ENCODE assay signal across 15 cellular contexts in the genomic region with DNA sequence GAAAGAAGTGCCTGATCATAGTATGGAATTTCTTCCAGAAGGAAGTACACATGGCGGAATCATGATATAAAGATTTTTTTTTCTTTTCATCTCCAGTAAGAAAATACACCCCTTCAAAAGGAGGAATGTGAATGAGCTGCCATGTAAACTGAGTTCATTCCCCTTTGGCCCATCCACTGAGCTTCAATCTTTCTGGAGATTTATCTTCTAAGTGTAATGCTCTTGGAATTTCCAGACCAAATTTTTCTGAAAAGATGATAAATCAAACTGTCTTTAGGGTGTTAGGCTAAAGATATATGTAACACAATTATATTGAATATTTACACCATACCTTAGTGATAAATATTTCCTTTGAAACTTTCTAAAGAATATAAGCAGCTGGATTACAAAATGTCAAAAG. TPM values are rescaled to one million over a fixed set of nuclear protein-coding genes. Genes with fewer than 3 reads are reported as not detected.
DNase-seq lines count a peak whose midpoint lies in the region; ATAC-seq and TF ChIP-seq lines count a peak whose summit lies in the region.
"Had no signal": no experiment of that assay in that cellular context is flagged by ENCODE, and none has a peak within 500 bp of the region (broad histone marks: within the 10 kb centered on the region; RNA-seq: fewer than 3 reads in every experiment).

No MANE protein-coding gene starts in this region.

- 68 to 80% methylated on average over 1 of the region's 1 CpG for WGBS in transverse colon (ENCODE audit: low coverage in 1 of 2), 2 donors

- TF ChIP-seq POLR2A in transverse colon (IDR thresholded peaks at IDR 0.05), result no peak

- H3K27me3 Mint-ChIP-seq in chondrocyte (ENCODE audit: low read depth) (no peaks in the 10 kb centered on the region), mesothelial cell of epicardium (ENCODE audit: low read depth) (no peaks in the 10 kb centered on the region)
- H3K27me3 Mint-ChIP-seq in activated T-helper 2 cell treated with anti-CD3 and anti-CD28 coated beads, Interferon-gamma antibody, Interleukin-2, Interleukin-4, amounts not matched to agents 10 μg/mL and 5 μg/mL and 100 μg/mL, durations not matched to agents 14 hours and 24 hours and 36 hours (ENCODE audit: low read depth), result no peaks in the 10 kb centered on the region
- H3K27me3 Mint-ChIP-seq: activated CD8-positive, alpha-beta T cell treated with anti-CD3 and anti-CD28 coated beads for 36 hours had no signal

- H3K36me3 ChIP-seq in MG63, result peaks cover 19% of the 10 kb centered on the region
- no peaks in the 10 kb centered on the region for H3K36me3 ChIP-seq in transverse colon
- H3K36me3 ChIP-seq: SJCRH30 had no signal

- TF ChIP-seq CTCF in chondrocyte (IDR thresholded peaks at IDR 0.05) (no peak), mesothelial cell of epicardium (IDR thresholded peaks at IDR 0.05; ENCODE audit: unreplicated experiment) (no peak), transverse colon (IDR thresholded peaks at IDR 0.05) (no peak)

- H3K27ac Mint-ChIP-seq in chondrocyte (ENCODE audit: unreplicated experiment) (peak overlapping the region; percentile 82), mesothelial cell of epicardium (peak overlapping the region; percentile 85)
- no peak overlapping the region for H3K27ac Mint-ChIP-seq in activated T-helper 2 cell treated with anti-CD3 and anti-CD28 coated beads, Interferon-gamma antibody, Interleukin-2, Interleukin-4, amounts not matched to agents 10 μg/mL and 5 μg/mL and 100 μg/mL, durations not matched to agents 14 hours and 24 hours and 36 hours
- H3K27ac Mint-ChIP-seq: activated CD8-positive, alpha-beta T cell treated with anti-CD3 and anti-CD28 coated beads for 36 hours; activated T-helper 1 cell treated with anti-CD3 and anti-CD28 coated beads, Interleukin-12 subunit alpha, Interleukin-12 subunit beta, Interleukin-2, Interleukin-4 antibody, amounts not matched to agents 30 ng/mL and 10 ng/mL and 1 ng/mL, durations not matched to agents 14 hours and 24 hours and 36 hours; CD14-positive monocyte had no signal

- in situ Hi-C loops in transverse colon (cut with MboI; ENCODE audit: low pct_ligation_motif_present in 1 of 4, low pct_unique_long_range_greater_than_20kb in 1 of 4, low sequenced_read_pairs in 3 of 4), result loop anchor here in 2 of 4 donors (5.0 to 25.0 kb wide), 2 partner anchors 150 to 160 kb away; no protein-coding TSS in a partner anchor

- H3K4me3 Mint-ChIP-seq in chondrocyte (ENCODE audit: unreplicated experiment) (peak overlapping the region; percentile 49), mesothelial cell of epicardium (peak overlapping the region; percentile 51)
- no peak overlapping the region for H3K4me3 Mint-ChIP-seq in activated T-helper 2 cell treated with anti-CD3 and anti-CD28 coated beads, Interferon-gamma antibody, Interleukin-2, Interleukin-4, amounts not matched to agents 10 μg/mL and 5 μg/mL and 100 μg/mL, durations not matched to agents 14 hours and 24 hours and 36 hours (ENCODE audit: low read depth)
- H3K4me3 Mint-ChIP-seq: activated CD8-positive, alpha-beta T cell treated with anti-CD3 and anti-CD28 coated beads for 36 hours; activated T-helper 1 cell treated with anti-CD3 and anti-CD28 coated beads, Interleukin-12 subunit alpha, Interleukin-12 subunit beta, Interleukin-2, Interleukin-4 antibody, amounts not matched to agents 30 ng/mL and 10 ng/mL and 1 ng/mL, durations not matched to agents 14 hours and 24 hours and 36 hours had no signal

- H3K4me1 Mint-ChIP-seq in chondrocyte (ENCODE audit: low read depth) (peaks cover 27% of the 10 kb centered on the region), mesothelial cell of epicardium (peaks cover 43% of the 10 kb centered on the region)
- no peaks in the 10 kb centered on the region for H3K4me1 Mint-ChIP-seq in activated T-helper 2 cell treated with anti-CD3 and anti-CD28 coated beads, Interferon-gamma antibody, Interleukin-2, Interleukin-4, amounts not matched to agents 10 μg/mL and 5 μg/mL and 100 μg/mL, durations not matched to agents 14 hours and 24 hours and 36 hours (ENCODE audit: low read depth)
- H3K4me1 Mint-ChIP-seq: CD14-positive monocyte had no signal

- intact Hi-C loops in transverse colon (cut with DNase I; ENCODE audit: low total_unique reads), result loop anchor here (10.0 kb wide), 1 partner anchor 147 kb away; no protein-coding TSS in a partner anchor
- intact Hi-C loops in activated T-helper 2 cell treated with anti-CD3 and anti-CD28 coated beads, Interferon-gamma antibody, Interleukin-2, Interleukin-4, amounts not matched to agents 10 μg/mL and 5 μg/mL and 100 μg/mL, durations not matched to agents 14 hours and 24 hours and 36 hours (cut with micrococcal nuclease), result no loop called here

- H3K36me3 Mint-ChIP-seq in chondrocyte (ENCODE audit: low read depth) (peaks cover 18% of the 10 kb centered on the region), mesothelial cell of epicardium (peaks cover 21% of the 10 kb centered on the region)
- no peaks in the 10 kb centered on the region for H3K36me3 Mint-ChIP-seq in activated T-helper 2 cell treated with anti-CD3 and anti-CD28 coated beads, Interferon-gamma antibody, Interleukin-2, Interleukin-4, amounts not matched to agents 10 μg/mL and 5 μg/mL and 100 μg/mL, durations not matched to agents 14 hours and 24 hours and 36 hours (ENCODE audit: low read depth)
- H3K36me3 Mint-ChIP-seq: CD14-positive monocyte had no signal

- ATAC-seq in GM18498 (IDR thresholded peaks at IDR 0.05; ENCODE audit: unreplicated experiment), result no peak
- ATAC-seq: activated CD8-positive, alpha-beta T cell treated with anti-CD3 and anti-CD28 coated beads for 36 hours had no signal

- peaks cover 0 to 4% (median 0%) of the 10 kb centered on the region in 4 donors for H3K4me1 ChIP-seq in transverse colon

- DNase-seq in MG63 (no peak), chondrocyte (ENCODE audit: low spot score) (no peak), mesothelial cell of epicardium (ENCODE audit: low spot score in 2 of 2, unreplicated experiment in 2 of 2) (no peak), transverse colon (no peak), OCI-M2 (lab: John Stamatoyannopoulos, UW; ENCODE audit: unreplicated experiment) (no peak)
- DNase-seq in activated T-helper 2 cell treated with anti-CD3 and anti-CD28 coated beads, Interferon-gamma antibody, Interleukin-2, Interleukin-4, amounts not matched to agents 10 μg/mL and 5 μg/mL and 100 μg/mL, durations not matched to agents 14 hours and 24 hours and 36 hours (ENCODE audit: low spot score), result no peak
- DNase-seq: activated CD8-positive, alpha-beta T cell treated with anti-CD3 and anti-CD28 coated beads for 36 hours; amniotic stem cell; kidney; NCI-H1417 treated with DMSO at 0.1 percent for 48 hours; posterior cingulate gyrus; SJCRH30 had no signal

- TF ChIP-seq EP300 in transverse colon (IDR thresholded peaks at IDR 0.05; ENCODE audit: low read depth), result no peak

- H3K27me3 ChIP-seq in MG63 (no peaks in the 10 kb centered on the region), transverse colon (no peaks in the 10 kb centered on the region)
- H3K27me3 ChIP-seq: SJCRH30 had no signal

- peak overlapping the region; percentile 29 to 77 (median 72) for H3K27ac ChIP-seq in transverse colon
- H3K27ac ChIP-seq: SJCRH30 had no signal

- H3K9me3 Mint-ChIP-seq in chondrocyte (ENCODE audit: low read depth), result no peaks in the 10 kb centered on the region
- H3K9me3 Mint-ChIP-seq in mesothelial cell of epicardium, result no peaks in the 10 kb centered on the region
- no peaks in the 10 kb centered on the region for H3K9me3 Mint-ChIP-seq in activated T-helper 2 cell treated with anti-CD3 and anti-CD28 coated beads, Interferon-gamma antibody, Interleukin-2, Interleukin-4, amounts not matched to agents 10 μg/mL and 5 μg/mL and 100 μg/mL, durations not matched to agents 14 hours and 24 hours and 36 hours
- H3K9me3 Mint-ChIP-seq: activated CD8-positive, alpha-beta T cell treated with anti-CD3 and anti-CD28 coated beads for 36 hours; activated T-helper 1 cell treated with anti-CD3 and anti-CD28 coated beads, Interleukin-12 subunit alpha, Interleukin-12 subunit beta, Interleukin-2, Interleukin-4 antibody, amounts not matched to agents 30 ng/mL and 10 ng/mL and 1 ng/mL, durations not matched to agents 14 hours and 24 hours and 36 hours; CD14-positive monocyte had no signal

- H3K4me3 ChIP-seq in MG63 (peak overlapping the region; percentile 47), transverse colon (peak overlapping the region in 2 of 4 donors; percentile 1 to 39)
- H3K4me3 ChIP-seq: SJCRH30 had no signal

- H3K9me3 ChIP-seq in MG63 (no peaks in the 10 kb centered on the region), transverse colon (no peaks in the 10 kb centered on the region)
- H3K9me3 ChIP-seq: SJCRH30 had no signal

RNA-seq across cellular contexts. Expression of a gene that starts 5.2 kb away (rescaled TPM):
- total RNA-seq in MG63 (2014; rRNA removed; shearing (Covaris generic); ENCODE audit: low replicate concordance), result 129 and 159 TPM in 2 replicates
- total RNA-seq in chondrocyte, result 723 to 2,473 TPM (median 743 TPM) in 3 replicates
- 1,349 to 1,406 TPM (median 1,402 TPM) in 3 replicates for total RNA-seq in mesothelial cell of epicardium
- total RNA-seq in transverse colon, result 100 to 1,000 TPM; 133 to 511 (median 276) TPM
- total RNA-seq in activated T-helper 2 cell treated with anti-CD3 and anti-CD28 coated beads, Interferon-gamma antibody, Interleukin-2, Interleukin-4, amounts not matched to agents 10 μg/mL and 5 μg/mL and 100 μg/mL, durations not matched to agents 14 hours and 24 hours and 36 hours, result not detected in 2 replicates
- total RNA-seq: activated CD8-positive, alpha-beta T cell treated with anti-CD3 and anti-CD28 coated beads for 36 hours; activated T-helper 1 cell treated with anti-CD3 and anti-CD28 coated beads, Interleukin-12 subunit alpha, Interleukin-12 subunit beta, Interleukin-2, Interleukin-4 antibody, amounts not matched to agents 30 ng/mL and 10 ng/mL and 1 ng/mL, durations not matched to agents 14 hours and 24 hours and 36 hours had no signal

Comparison
In these comparisons a context has a peak if more than half of its experiments do, and no peak if none do; other contexts are left out.
1. RNA of a gene that starts 5.2 kb away (total RNA-seq): 1,349 to 1,406 TPM in mesothelial cell of epicardium, 723 to 2,473 TPM in chondrocyte, 133 to 511 TPM in transverse colon and 129 to 159 TPM in MG63; not detected in activated T-helper 2 cell treated with anti-CD3 and anti-CD28 coated beads, Interferon-gamma antibody, Interleukin-2, Interleukin-4, amounts not matched to agents 10 μg/mL and 5 μg/mL and 100 μg/mL, durations not matched to agents 14 hours and 24 hours and 36 hours; every median in the first group is over 100 times any median in the second.